ENCODE assay signal across 21 cellular contexts in the genomic region with DNA sequence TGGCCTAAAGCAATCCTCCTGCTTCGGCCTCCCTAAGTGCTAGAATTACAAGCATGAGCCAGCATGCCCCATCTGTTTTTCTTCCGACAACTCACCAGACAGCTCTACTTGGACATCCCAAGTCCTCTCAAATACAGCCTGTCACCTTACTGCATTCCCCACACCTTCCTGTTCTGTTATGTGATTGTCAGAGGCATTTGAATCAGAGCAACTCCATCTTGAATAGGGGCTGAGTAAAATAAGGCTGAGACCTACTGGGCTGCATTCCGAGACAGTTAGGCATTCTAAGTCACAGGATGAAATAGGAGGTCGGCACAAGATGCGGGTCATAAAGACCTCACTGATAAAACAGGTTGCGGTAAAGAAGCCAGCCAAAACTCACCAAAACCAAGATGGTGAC.
"Had no signal": no experiment of that assay in that cellular context is flagged by ENCODE, and none has a peak within 500 bp of the region (broad histone marks: within the 10 kb centered on the region; RNA-seq: fewer than 3 reads in every experiment).

No MANE protein-coding gene starts in this region.

- H3K27ac Mint-ChIP-seq: stimulated activated naive CD8-positive, alpha-beta T cell treated with anti-CD3 and anti-CD28 coated beads, Interleukin-15, amount 100 ng/mL, for 72 hours had no signal

- H3K27me3 Mint-ChIP-seq: naive thymus-derived CD8-positive, alpha-beta T cell; stimulated activated naive CD8-positive, alpha-beta T cell treated with anti-CD3 and anti-CD28 coated beads, Interleukin-15, amount 100 ng/mL, for 72 hours had no signal

- H3K9me3 ChIP-seq: esophagus squamous epithelium, lower lobe of right lung, pancreas, right lobe of liver, suprapubic skin, transverse colon, vagina had no signal

- H3K9me3 Mint-ChIP-seq: naive thymus-derived CD8-positive, alpha-beta T cell; nephron progenitor cell; stimulated activated naive CD8-positive, alpha-beta T cell treated with anti-CD3 and anti-CD28 coated beads, Interleukin-15, amount 100 ng/mL, for 72 hours had no signal

- H3K36me3 ChIP-seq: pancreas, right lobe of liver, transverse colon, vagina had no signal

- H3K27me3 ChIP-seq: esophagus squamous epithelium, pancreas, right lobe of liver, suprapubic skin, transverse colon, vagina had no signal

- H3K4me3 ChIP-seq: coronary artery, esophagus squamous epithelium, lower lobe of right lung, pancreas, right lobe of liver, suprapubic skin, transverse colon, vagina had no signal

- H3K27ac ChIP-seq: coronary artery, esophagus squamous epithelium, lower lobe of right lung, right lobe of liver, suprapubic skin, transverse colon, vagina had no signal

- H3K4me3 Mint-ChIP-seq: nephron progenitor cell; stimulated activated naive CD8-positive, alpha-beta T cell treated with anti-CD3 and anti-CD28 coated beads, Interleukin-15, amount 100 ng/mL, for 72 hours had no signal

- ATAC-seq: left ventricle myocardium superior; naive thymus-derived CD8-positive, alpha-beta T cell; stimulated activated naive CD8-positive, alpha-beta T cell treated with anti-CD3 and anti-CD28 coated beads, Interleukin-15, amount 100 ng/mL, for 72 hours had no signal

- H3K4me1 ChIP-seq: lower lobe of right lung, suprapubic skin, vagina had no signal

- DNase-seq: dermis blood vessel endothelial cell; effector memory CD4-positive, alpha-beta T cell; esophagus squamous epithelium; head of caudate nucleus; left ventricle myocardium superior; lower lobe of right lung; naive thymus-derived CD8-positive, alpha-beta T cell; nephron progenitor cell; nucleus accumbens; pancreas; right lobe of liver; small intestine; stimulated activated CD4-positive, alpha-beta T cell treated with anti-CD3 and anti-CD28 coated beads, Interleukin-15, amount 100 ng/mL, for 24 hours; stimulated activated CD4-positive, alpha-beta T cell treated with anti-CD3 and anti-CD28 coated beads, Interleukin-2, amount 100 ng/mL, for 48 hours; stimulated activated CD8-positive, alpha-beta memory T cell treated with anti-CD3 and anti-CD28 coated beads, Interleukin-4, amount 100 ng/mL, for 48 hours; stimulated activated naive CD4-positive, alpha-beta T cell; stimulated activated naive CD8-positive, alpha-beta T cell treated with anti-CD3 and anti-CD28 coated beads, Interleukin-15, amount 100 ng/mL, for 72 hours; transverse colon had no signal
